Comparison of ENCODE assay signal across 8 cellular contexts in the genomic region with DNA sequence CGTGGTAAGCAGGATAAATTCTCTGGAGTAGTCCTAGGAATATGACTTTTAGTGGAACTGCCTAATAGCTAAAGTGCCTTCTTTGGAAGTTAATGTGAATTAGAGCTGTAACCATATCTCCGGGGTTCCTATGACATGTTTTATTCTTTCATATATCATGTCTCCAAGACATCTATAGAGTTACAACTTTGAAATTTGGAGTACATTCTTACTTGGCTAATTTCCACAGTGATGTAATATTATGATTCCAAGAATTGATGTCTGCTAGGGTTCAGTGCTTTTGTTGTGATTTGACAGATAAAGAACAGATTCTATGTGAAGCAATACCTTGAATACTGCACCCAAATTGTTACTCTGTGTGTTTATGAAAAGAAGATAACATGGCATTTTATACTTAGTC.
"Had no signal": no experiment of that assay in that cellular context is flagged by ENCODE, and none has a peak within 500 bp of the region (broad histone marks: within the 10 kb centered on the region; RNA-seq: fewer than 3 reads in every experiment).

No MANE protein-coding gene starts in this region.

- H3K27ac ChIP-seq: HL-60 had no signal

- FAIRE-seq: H1, H54, HepG2 had no signal

- DNase-seq: H9, HCEC 1CT, KBM-7 had no signal

- H3K4me3 ChIP-seq: GM23338 had no signal
